13 cellular contexts compared by ENCODE assay signal in genomic region chr16:65731840-65732239, GRCh38.
"Had no signal": no experiment of that assay in that cellular context is flagged by ENCODE, and none has a peak within 500 bp of the region (broad histone marks: within the 10 kb centered on the region; RNA-seq: fewer than 3 reads in every experiment).

No MANE protein-coding gene starts in this region.

- H3K27me3 ChIP-seq: esophagus muscularis mucosa, ovary, sigmoid colon had no signal

- H3K4me1 ChIP-seq: sigmoid colon had no signal

- H3K27ac ChIP-seq: esophagus muscularis mucosa, ovary, sigmoid colon, spleen, thoracic aorta had no signal

- FAIRE-seq: colon had no signal

- H3K4me3 ChIP-seq: esophagus muscularis mucosa, ovary, sigmoid colon, spleen, thoracic aorta had no signal

- H3K9me3 ChIP-seq: ovary, sigmoid colon, thoracic aorta had no signal

- H3K36me3 ChIP-seq: esophagus muscularis mucosa, ovary, sigmoid colon, spleen, thoracic aorta had no signal

- ATAC-seq: activated naive CD8-positive, alpha-beta T cell treated with anti-CD3 and anti-CD28 coated beads, Interleukin-2, amount 50 U/mL, for 24 hours had no signal

- DNase-seq: activated CD4-positive, CD25-positive, alpha-beta regulatory T cell treated with anti-CD3 and anti-CD28 coated beads, Interleukin-2, amount 50 U/mL, for 72 hours; activated naive CD4-positive, alpha-beta T cell treated with anti-CD3 and anti-CD28 coated beads for 36 hours; activated naive CD8-positive, alpha-beta T cell treated with anti-CD3 and anti-CD28 coated beads, Interleukin-2, amount 50 U/mL, for 24 hours; activated T-cell treated with anti-CD3 and anti-CD28 coated beads, Interleukin-2, amount 50 U/mL, for 1 hour; foreskin fibroblast; glutamatergic neuron; kidney glomerular epithelial cell; ovary; sigmoid colon; spleen had no signal
